ENCODE assay signal across 9 cellular contexts in genomic region chr22:47043835-47044721, GRCh38.
A peak's percentile ranks its signal among the peaks of the same experiment; 100 is the strongest.
DNase-seq lines count a peak whose midpoint lies in the region; ATAC-seq and FAIRE-seq lines count a peak whose summit lies in the region.
"Had no signal": no experiment of that assay in that cellular context is flagged by ENCODE, and none has a peak within 500 bp of the region (broad histone marks: within the 10 kb centered on the region; RNA-seq: fewer than 3 reads in every experiment).

No MANE protein-coding gene starts in this region.

- in situ Hi-C loops in SK-MEL-5 (cut with HindIII; ENCODE audit: low pct_unique_long_range_greater_than_20kb, low sequenced_read_pairs) = no loop called here
- in situ Hi-C loops in HAP-1 (cut with MboI; ENCODE audit: low sequenced_read_pairs) = no loop called here

- H3K27me3 Mint-ChIP-seq in immature natural killer cell (ENCODE audit: low read depth in 3 of 3) = peaks cover 1 to 17% (median 3%) of the 10 kb centered on the region in 3 donors

- H3K9me3 ChIP-seq in HAP-1 = no peaks in the 10 kb centered on the region

- DNase-seq in AG20443 (ENCODE audit: low spot score) (peak; percentile 77), HTR-8/SVneo (ENCODE audit: insufficient read length, low spot score) (peak; percentile 53), SK-MEL-5 (ENCODE audit: low read depth, low spot score) (peak; percentile 23), immature natural killer cell (no peak), HAP-1 (ENCODE audit: low spot score in 2 of 2) (no peak), LoVo (ENCODE audit: low spot score) (no peak), occipital lobe (lab: John Stamatoyannopoulos, UW) (no peak)

- no peak for ATAC-seq in HG03442 (IDR thresholded peaks at IDR 0.05; ENCODE audit: unreplicated experiment)

- H3K27me3 ChIP-seq in HAP-1 (ENCODE audit: low read depth) = no peaks in the 10 kb centered on the region

- FAIRE-seq in HTR-8/SVneo (lab: Jason Lieb, UNC) = no peak
- FAIRE-seq: keratinocyte had no signal

- H3K4me1 ChIP-seq in HAP-1 = no peaks in the 10 kb centered on the region

- no peak overlapping the region for H3K4me3 ChIP-seq in HAP-1

- H3K36me3 ChIP-seq in HAP-1 (replicated peaks) = no peaks in the 10 kb centered on the region

- H3K27ac Mint-ChIP-seq in immature natural killer cell = peak overlapping the region; percentile 15 to 57 (median 26)

- peaks cover 67 to 81% of the 10 kb centered on the region in 2 donors for H3K4me1 Mint-ChIP-seq in immature natural killer cell

- peaks cover 0 to 4% (median 0%) of the 10 kb centered on the region in 3 donors for H3K36me3 Mint-ChIP-seq in immature natural killer cell

- peak overlapping the region in 1 of 5 donors; percentile 0 for H3K4me3 Mint-ChIP-seq in immature natural killer cell

- no peaks in the 10 kb centered on the region for H3K9me3 Mint-ChIP-seq in immature natural killer cell

Comparison
In these comparisons a context has a peak if more than half of its experiments do, and no peak if none do; other contexts are left out.
1. DNase-seq: peak in AG20443 (single experiment), HTR-8/SVneo (single experiment) and SK-MEL-5 (single experiment); none in immature natural killer cell (0 of 3), HAP-1 (0 of 2), LoVo (single experiment) and occipital lobe (single experiment).